In genomic region chr6:89369009-89369408, GRCh38 we compare ENCODE assay signal across 8 cellular contexts. TPM values are rescaled to one million over a fixed set of nuclear protein-coding genes. Genes with fewer than 3 reads are reported as not detected.
A peak's percentile ranks its signal among the peaks of the same experiment; 100 is the strongest.
DNase-seq lines count a peak whose midpoint lies in the region; ATAC-seq and TF ChIP-seq lines count a peak whose summit lies in the region.

No MANE protein-coding gene starts in this region.

- H3K36me3 ChIP-seq in SK-N-SH (replicated peaks in 1 of 2; ENCODE audit: control insufficient read depth in 1 of 2, insufficient read depth in 2 of 2, low read length in 1 of 2), result no peaks in the 10 kb centered on the region

- H4K20me1 ChIP-seq in SK-N-SH (ENCODE audit: insufficient read depth), result no peaks in the 10 kb centered on the region

- DNase-seq in GM10266 (ENCODE audit: extremely low spot score) (no peak), SK-N-SH (no peak), head of caudate nucleus (peak in 35 of 42 donors; percentile 19 to 82 (median 50)), sciatic nerve (ENCODE audit: low spot score) (peak; percentile 67), NOMO-1 treated with DMSO at 0.1 percent for 48 hours (lab: John Stamatoyannopoulos, UW; ENCODE audit: unreplicated experiment) (no peak), SW480 (ENCODE audit: low spot score) (no peak)

- no peak; the same call in 1 of the 2 replicates for TF ChIP-seq RAD21 in SK-N-SH (IDR thresholded peaks at IDR 0.05; ENCODE audit: low read length)

- no peak overlapping the region for H3K4me2 ChIP-seq in SK-N-SH

- ATAC-seq in sciatic nerve (peak; percentile 84), HG02870 (IDR thresholded peaks at IDR 0.05; ENCODE audit: unreplicated experiment) (no peak), HG02571 (IDR thresholded peaks at IDR 0.05; ENCODE audit: unreplicated experiment) (no peak)

- WGBS in SK-N-SH (ENCODE audit: low lambda C conversion rate), result 65% methylated on average over 7 of the region's 7 CpGs

- no peaks in the 10 kb centered on the region for H3F3A ChIP-seq in SK-N-SH (replicated peaks; ENCODE audit: insufficient read depth)

- no peaks in the 10 kb centered on the region; a peak in 1 of 4 replicates for H3K4me1 ChIP-seq in SK-N-SH (ENCODE audit: control insufficient read depth in 1 of 2, insufficient read depth in 2 of 2, low read depth in 1 of 2, low read length in 1 of 2)

- H3K9ac ChIP-seq in SK-N-SH, result no peak overlapping the region

- intact Hi-C loops in head of caudate nucleus (cut with DNase I), result no loop called here
- intact Hi-C loops in sciatic nerve (cut with DNase I), result loop anchor here (10.0 kb wide), 1 partner anchor 384 kb away; no protein-coding TSS in a partner anchor

- H3K9me3 ChIP-seq in SK-N-SH, result no peaks in the 10 kb centered on the region

- POLR2A ChIA-PET in SK-N-SH (lab: Yijun Ruan, JAX), result no interaction called here

- H3K9me2 ChIP-seq in SK-N-SH, result no peaks in the 10 kb centered on the region

- no peaks in the 10 kb centered on the region for H3K79me2 ChIP-seq in SK-N-SH (ENCODE audit: insufficient read depth)

- TF ChIP-seq EP300 in SK-N-SH (IDR thresholded peaks at IDR 0.05; ENCODE audit: borderline replicate concordance in 1 of 2, low read depth in 1 of 2, low read length in 1 of 2), result no peak

- H3K4me3 ChIP-seq in SK-N-SH (ENCODE audit: low read depth in 2 of 2, low read length in 1 of 2), result no peak overlapping the region

- CTCF ChIA-PET in SK-N-SH (lab: Yijun Ruan, JAX), result interaction anchor here (0.8 to 5.2 kb wide), 8 partner anchors 9 to 64 kb away, joined by 3 to 34 read pairs (median 10); partner anchors contain the start of genes ANKRD6 and UBE2J1

- no peaks in the 10 kb centered on the region for H3K27me3 ChIP-seq in SK-N-SH (ENCODE audit: insufficient read depth)

- no peak overlapping the region for H2AFZ ChIP-seq in SK-N-SH (ENCODE audit: low read depth)

- no peak overlapping the region for H3K27ac ChIP-seq in SK-N-SH (ENCODE audit: low read depth in 2 of 2, low read length in 1 of 2)

- peak; percentile 47 for TF ChIP-seq CTCF in GM10266 (IDR thresholded peaks at IDR 0.05; ENCODE audit: control insufficient read depth, insufficient read depth, low read depth, missing control alignments)
- peak; percentile 39 for TF ChIP-seq CTCF in SK-N-SH (IDR thresholded peaks at IDR 0.05)

TF ChIP-seq in SK-N-SH, 30 proteins besides CTCF, POLR2A, EP300 and RAD21:
- TF ChIP-seq FOXM1 (IDR thresholded peaks at IDR 0.05; ENCODE audit: low read depth) (no peak), EZH2phosphoT487 (IDR thresholded peaks at IDR 0.05; ENCODE audit: borderline replicate concordance, low read depth) (no peak)

RNA-seq across cellular contexts. Expression of gene UBE2J1, which starts 16.5 kb away (rescaled TPM):
- 11.3 and 16.2 TPM in 2 replicates for polyA plus RNA-seq in SK-N-SH (2012; rRNA removed)
- 17.5 and 20.7 TPM in 2 replicates for polyA plus RNA-seq in SK-N-SH (2012; cell fraction: cytosol; rRNA removed)
- 7.6 and 10.7 TPM in 2 replicates for polyA plus RNA-seq in SK-N-SH (2012; cell fraction: nucleus; rRNA removed)
- 32.9 TPM for total RNA-seq in sciatic nerve

RNA-seq across cellular contexts. Expression of gene RRAGD, which starts 43.1 kb away (rescaled TPM):
- polyA plus RNA-seq in SK-N-SH (2012; rRNA removed), result 0.05 and 0.07 TPM in 2 replicates
- 0.09 and 0.28 TPM in 2 replicates for polyA plus RNA-seq in SK-N-SH (2012; cell fraction: cytosol; rRNA removed)
- 0.01 and 0.02 TPM in 2 replicates for polyA plus RNA-seq in SK-N-SH (2012; cell fraction: nucleus; rRNA removed)
- total RNA-seq in sciatic nerve, result 22.1 TPM

RNA-seq across cellular contexts. Expression of gene GABRR2, which starts 53.9 kb away (rescaled TPM):
- 0.08 and 0.18 TPM in 2 replicates for polyA plus RNA-seq in SK-N-SH (2012; rRNA removed)
- polyA plus RNA-seq in SK-N-SH (2012; cell fraction: cytosol; rRNA removed), result 0.01 and 0.03 TPM in 2 replicates
- polyA plus RNA-seq in SK-N-SH (2012; cell fraction: nucleus; rRNA removed), result 1.4 and 1.6 TPM in 2 replicates
- total RNA-seq in sciatic nerve, result 1.7 TPM

Comparison
In these comparisons a context has a peak if more than half of its experiments do, and no peak if none do; other contexts are left out.
1. DNase-seq: peak in head of caudate nucleus (35 of 42) and sciatic nerve (single experiment); none in GM10266 (single experiment), SK-N-SH (single experiment), NOMO-1 treated with DMSO at 0.1 percent for 48 hours (single experiment) and SW480 (single experiment).